ENCODE assay signal across 17 cellular contexts in the genomic region with DNA sequence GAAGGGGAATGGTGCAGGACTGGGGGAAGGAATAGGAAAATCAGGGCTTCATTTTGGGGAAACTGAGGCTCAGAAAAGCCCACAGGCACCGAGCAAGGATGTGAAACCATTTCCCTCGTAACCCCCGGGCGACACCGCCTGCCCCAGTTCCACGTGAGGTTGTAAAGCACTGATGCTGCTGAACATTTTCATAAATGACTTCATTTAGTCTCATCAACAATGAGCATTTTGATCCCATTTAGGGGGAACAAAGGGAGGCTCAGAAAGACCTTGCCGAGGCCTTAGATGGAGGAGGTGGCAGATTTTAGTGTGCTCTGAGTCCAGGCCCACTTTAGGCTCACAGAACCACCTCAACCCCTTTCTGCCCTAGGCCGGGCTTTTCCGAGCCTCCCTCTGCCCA. TPM values are rescaled to one million over a fixed set of nuclear protein-coding genes. Genes with fewer than 3 reads are reported as not detected.
A peak's percentile ranks its signal among the peaks of the same experiment; 100 is the strongest.
DNase-seq lines count a peak whose midpoint lies in the region; ATAC-seq, FAIRE-seq and TF ChIP-seq lines count a peak whose summit lies in the region.
"Had no signal": no experiment of that assay in that cellular context is flagged by ENCODE, and none has a peak within 500 bp of the region (broad histone marks: within the 10 kb centered on the region; RNA-seq: fewer than 3 reads in every experiment).

No MANE protein-coding gene starts in this region.

- no peak for ATAC-seq in HepG2
- ATAC-seq in right lobe of liver: no peak
- no peak for ATAC-seq in GM21825 (IDR thresholded peaks at IDR 0.05; ENCODE audit: unreplicated experiment)
- ATAC-seq: Right ventricle myocardium inferior had no signal

- in situ Hi-C loops in HepG2 (cut with HindIII; ENCODE audit: extremely low pct_ligation_motif_present, low pct_unique_long_range_greater_than_20kb): no loop called here

- TF ChIP-seq EP300 in HepG2 (IDR thresholded peaks at IDR 0.05; ENCODE audit: low read depth in 2 of 2, low read length in 2 of 2): no peak
- no peak for TF ChIP-seq EP300 in HepG2 (CRISPR knock-in tag; IDR thresholded peaks at IDR 0.05; ENCODE audit: borderline replicate concordance)

- no peaks in the 10 kb centered on the region for H3K36me3 ChIP-seq in HepG2 (replicated peaks in 1 of 2; ENCODE audit: control insufficient read depth in 1 of 2, insufficient read depth in 2 of 2, low read length in 2 of 2)
- H3K36me3 ChIP-seq in right lobe of liver: no peaks in the 10 kb centered on the region
- H3K36me3 ChIP-seq in colonic mucosa: no peaks in the 10 kb centered on the region
- H3K36me3 ChIP-seq: Peyer's patch had no signal

- H3K79me2 ChIP-seq in HepG2 (ENCODE audit: insufficient read depth, low read length): no peaks in the 10 kb centered on the region

- TF ChIP-seq CTCF in HepG2 (CRISPR knock-in tag; IDR thresholded peaks at IDR 0.05) (no peak), right lobe of liver (IDR thresholded peaks at IDR 0.05) (no peak), colonic mucosa (IDR thresholded peaks at IDR 0.05) (no peak)

- intact Hi-C loops in HepG2 (cut with micrococcal nuclease; ENCODE audit: unreplicated experiment) (loop anchor here (5.0 kb wide), 1 partner anchor 76 kb away; the partner anchor contains the start of gene FBXO17), right lobe of liver (cut with DNase I) (no loop called here), colonic mucosa (cut with DNase I) (no loop called here)

- H2AFZ ChIP-seq in HepG2 (ENCODE audit: low read length): no peak overlapping the region

- no peaks in the 10 kb centered on the region for H4K20me1 ChIP-seq in HepG2 (ENCODE audit: insufficient read depth, low read length)

- DNase-seq in HepG2 (ENCODE audit: low spot score) (no peak), right lobe of liver (no peak), inferior parietal cortex (ENCODE audit: extremely low spot score) (peak; percentile 58), pons (ENCODE audit: low spot score) (peak; percentile 90), HEK293T (ENCODE audit: extremely low spot score) (no peak), colonic mucosa (no peak), KG1 (lab: John Stamatoyannopoulos, UW) (no peak)
- DNase-seq: DMS 273 treated with DMSO at 0.1 percent for 48 hours, HFFc6, NCI-H1092 had no signal

- H3K9ac ChIP-seq in HepG2 (ENCODE audit: insufficient read depth, low read depth, low read length) (no peak overlapping the region), colonic mucosa (ENCODE audit: low read depth in 2 of 2, low read length in 2 of 2) (no peak overlapping the region)
- H3K9ac ChIP-seq: SK-N-SH had no signal

- TF ChIP-seq POLR2A in HepG2 (IDR thresholded peaks at IDR 0.05; ENCODE audit: insufficient read depth in 1 of 2, low read depth in 2 of 2, low read length in 2 of 2) (no peak), right lobe of liver (IDR thresholded peaks at IDR 0.05) (no peak)

- no peak for FAIRE-seq in HepG2 (lab: Jason Lieb, UNC)

- H3K4me2 ChIP-seq in HepG2 (ENCODE audit: low read depth, low read length): peak overlapping the region; percentile 63; the same call in 1 of the 2 replicates
- H3K4me2 ChIP-seq: SK-N-SH had no signal

- CTCF ChIA-PET in HepG2 (lab: Yijun Ruan, JAX; ENCODE audit: low intra/inter-chr PET ratio, low total read pairs) (no interaction called here), HEK293T (lab: Yijun Ruan, JAX) (interaction anchor here (0.9 to 1.1 kb wide), 4 partner anchors 11 to 19 kb away, joined by 3 to 6 read pairs (median 5); no protein-coding TSS in a partner anchor)

- BruUV-seq in HepG2 (replicated peaks; lab: Mats Ljungman, UMichigan): no TSS peak

- peaks cover 5% of the 10 kb centered on the region; the same call in 1 of the 2 replicates for H3K9me3 ChIP-seq in HepG2 (ENCODE audit: low read length)
- H3K9me3 ChIP-seq in right lobe of liver: no peaks in the 10 kb centered on the region
- no peaks in the 10 kb centered on the region for H3K9me3 ChIP-seq in colonic mucosa
- H3K9me3 ChIP-seq: Peyer's patch, SK-N-SH had no signal

- TF ChIP-seq RAD21 in HepG2 (CRISPR knock-in tag; IDR thresholded peaks at IDR 0.05): no peak

- H3K27me3 ChIP-seq in HepG2 (ENCODE audit: control insufficient read depth in 1 of 2, insufficient read depth in 2 of 2, low read length in 2 of 2): no peaks in the 10 kb centered on the region
- no peaks in the 10 kb centered on the region for H3K27me3 ChIP-seq in right lobe of liver
- no peaks in the 10 kb centered on the region for H3K27me3 ChIP-seq in colonic mucosa
- H3K27me3 ChIP-seq: Peyer's patch had no signal

- POLR2A ChIA-PET in HepG2 (lab: Yijun Ruan, JAX) (no interaction called here), HEK293T (lab: Yijun Ruan, JAX) (no interaction called here)

- H3K27ac ChIP-seq in HepG2 (ENCODE audit: extremely low read length, insufficient read depth, low read length) (no peak overlapping the region), right lobe of liver (no peak overlapping the region), colonic mucosa (no peak overlapping the region)
- H3K27ac ChIP-seq: 22Rv1 had no signal

- WGBS in HepG2 (ENCODE audit: low lambda C conversion rate): 46% methylated on average over 5 of the region's 9 CpGs
- WGBS in right lobe of liver (ENCODE audit: insufficient coverage, low coverage, low lambda C conversion rate, missing lambda C conversion rate): no CpG with 5 or more reads among the region's 9 CpGs

- H3K4me3 ChIP-seq in HepG2 (replicated peaks in 1 of 3; ENCODE audit: insufficient read depth in 1 of 3, low read depth in 2 of 3, low read length in 3 of 3): no peak overlapping the region; a peak in 1 of 6 replicates
- H3K4me3 ChIP-seq in right lobe of liver: no peak overlapping the region
- no peak overlapping the region for H3K4me3 ChIP-seq in colonic mucosa
- H3K4me3 ChIP-seq: Peyer's patch had no signal

- peaks cover 40% of the 10 kb centered on the region for H3K4me1 ChIP-seq in HepG2 (ENCODE audit: insufficient read depth, low read length)
- H3K4me1 ChIP-seq in right lobe of liver: peaks cover 0 to 8% (median 0%) of the 10 kb centered on the region in 4 donors
- no peaks in the 10 kb centered on the region for H3K4me1 ChIP-seq in colonic mucosa

TF ChIP-seq in HepG2, 621 proteins besides CTCF, POLR2A, EP300 and RAD21:
- TF ChIP-seq ZNF253 (CRISPR knock-in tag; IDR thresholded peaks at IDR 0.05; ENCODE audit: borderline replicate concordance) (no peak), ZFY (CRISPR knock-in tag; IDR thresholded peaks at IDR 0.05) (0 out of 2 replicates have a peak, but pooled peaks have one; percentile 15)
TF ChIP-seq in HepG2: peak in this region for 1.

TF ChIP-seq in HEK293T, 16 proteins besides CTCF, POLR2A, EP300 and RAD21 (continues in another document):
- TF ChIP-seq HDGF (IDR thresholded peaks at IDR 0.05; ENCODE audit: borderline replicate concordance): no peak
- TF ChIP-seq BHLHE40 (IDR thresholded peaks at IDR 0.05; ENCODE audit: borderline replicate concordance): no peak

RNA-seq across cellular contexts. Expression of gene FBXO27, which starts 20.5 kb away (rescaled TPM):
- total RNA-seq in HepG2 (2016; rRNA removed; fragmentation: Illumina TruSeq; extraction: Trizol): 0.15 and 0.49 TPM in 2 replicates
- 0.20 and 0.26 TPM in 2 replicates for total RNA-seq in HepG2 (2016; cell fraction: cytosol; rRNA removed; fragmentation: Illumina TruSeq; extraction: Trizol; ENCODE audit: low read depth)
- total RNA-seq in HepG2 (2016; cell fraction: insoluble cytoplasmic fraction; rRNA removed; fragmentation: Illumina TruSeq; extraction: Trizol): 0.27 and 0.35 TPM in 2 replicates
- total RNA-seq in HepG2 (2016; cell fraction: membrane; rRNA removed; fragmentation: Illumina TruSeq; extraction: Trizol): 0.17 and 0.34 TPM in 2 replicates
- total RNA-seq in HepG2 (2016; cell fraction: nucleus; rRNA removed; fragmentation: Illumina TruSeq; extraction: Trizol): not detected in 2 replicates
- 2.0 and 2.8 TPM in 2 replicates for polyA plus RNA-seq in HepG2 (2011; rRNA removed)
- polyA plus RNA-seq in HepG2 (2011; cell fraction: cytosol; rRNA removed): 1.7 and 2.8 TPM in 2 replicates
- 1.4 and 1.7 TPM in 2 replicates for polyA plus RNA-seq in HepG2 (2011; cell fraction: nucleus; rRNA removed)
- polyA plus RNA-seq in HepG2 (2012): 0.99 and 1.1 TPM in 2 replicates
- 0.10 TPM in 1 of 2 replicates, not detected in the other for polyA plus RNA-seq in HepG2 (2016; cell fraction: cytosol; fragmentation: Illumina TruSeq; extraction: Trizol; ENCODE audit: low read depth)
- polyA plus RNA-seq in HepG2 (2016; cell fraction: insoluble cytoplasmic fraction; fragmentation: Illumina TruSeq; extraction: Trizol; ENCODE audit: low read depth): 0.73 and 1.2 TPM in 2 replicates
- 0.48 TPM in 2 replicates for polyA plus RNA-seq in HepG2 (2016; cell fraction: membrane; fragmentation: Illumina TruSeq; extraction: Trizol; ENCODE audit: low read depth)
- 0.53 and 1.7 TPM in 2 replicates for polyA plus RNA-seq in HepG2 (2016; cell fraction: nucleus; fragmentation: Illumina TruSeq; extraction: Trizol; ENCODE audit: insufficient read depth, low read depth)
- 0.23 and 2.3 TPM in 2 replicates for polyA minus RNA-seq in HepG2 (2011; rRNA and poly(A)+ RNA removed; ENCODE audit: low replicate concordance)
- polyA minus RNA-seq in HepG2 (2011; cell fraction: cytosol; rRNA and poly(A)+ RNA removed): not detected in 2 replicates
- 0.26 and 1.9 TPM in 2 replicates for polyA minus RNA-seq in HepG2 (2011; cell fraction: nucleus; rRNA and poly(A)+ RNA removed)
- total RNA-seq in right lobe of liver: 10 to 100 TPM in 1 of 6 experiments, 1 to 10 TPM in 5; 3.7 to 15.5 (median 7.6) TPM
- total RNA-seq in colonic mucosa: 1 to 10 TPM; 1.1 to 2.4 TPM

RNA-seq across cellular contexts. Expression of gene ACP7, which starts 31.3 kb away (rescaled TPM):
- total RNA-seq in HepG2 (2016; rRNA removed; fragmentation: Illumina TruSeq; extraction: Trizol): not detected in 2 replicates
- total RNA-seq in HepG2 (2016; cell fraction: cytosol; rRNA removed; fragmentation: Illumina TruSeq; extraction: Trizol; ENCODE audit: low read depth): not detected in 2 replicates
- not detected in 2 replicates for total RNA-seq in HepG2 (2016; cell fraction: insoluble cytoplasmic fraction; rRNA removed; fragmentation: Illumina TruSeq; extraction: Trizol)
- total RNA-seq in HepG2 (2016; cell fraction: membrane; rRNA removed; fragmentation: Illumina TruSeq; extraction: Trizol): not detected in 2 replicates
- total RNA-seq in HepG2 (2016; cell fraction: nucleus; rRNA removed; fragmentation: Illumina TruSeq; extraction: Trizol): not detected in 2 replicates
- polyA plus RNA-seq in HepG2 (2011; rRNA removed): 0.03 TPM in 1 of 2 replicates, not detected in the other
- polyA plus RNA-seq in HepG2 (2011; cell fraction: cytosol; rRNA removed): not detected in 2 replicates
- polyA plus RNA-seq in HepG2 (2011; cell fraction: nucleus; rRNA removed): not detected in 2 replicates
- not detected in 2 replicates for polyA plus RNA-seq in HepG2 (2012)
- polyA plus RNA-seq in HepG2 (2016; cell fraction: cytosol; fragmentation: Illumina TruSeq; extraction: Trizol; ENCODE audit: low read depth): not detected in 2 replicates
- not detected in 2 replicates for polyA plus RNA-seq in HepG2 (2016; cell fraction: insoluble cytoplasmic fraction; fragmentation: Illumina TruSeq; extraction: Trizol; ENCODE audit: low read depth)
- not detected in 2 replicates for polyA plus RNA-seq in HepG2 (2016; cell fraction: membrane; fragmentation: Illumina TruSeq; extraction: Trizol; ENCODE audit: low read depth)
- not detected in 2 replicates for polyA plus RNA-seq in HepG2 (2016; cell fraction: nucleus; fragmentation: Illumina TruSeq; extraction: Trizol; ENCODE audit: insufficient read depth, low read depth)
- not detected in 2 replicates for polyA minus RNA-seq in HepG2 (2011; rRNA and poly(A)+ RNA removed; ENCODE audit: low replicate concordance)
- polyA minus RNA-seq in HepG2 (2011; cell fraction: cytosol; rRNA and poly(A)+ RNA removed): not detected in 2 replicates
- not detected in 2 replicates for polyA minus RNA-seq in HepG2 (2011; cell fraction: nucleus; rRNA and poly(A)+ RNA removed)
- total RNA-seq in right lobe of liver: not detected
- total RNA-seq in colonic mucosa: not detected
- total RNA-seq: H4, HFFc6, Peyer's patch, Right ventricle myocardium inferior had no signal
- polyA plus RNA-seq: BJ had no signal

Comparison
In these comparisons a context has a peak if more than half of its experiments do, and no peak if none do; other contexts are left out.
1. DNase-seq: peak in inferior parietal cortex (single experiment) and pons (single experiment); none in HepG2 (single experiment), right lobe of liver (0 of 3), HEK293T (single experiment), colonic mucosa (single experiment) and KG1 (single experiment).